ENCODE assay signal across 29 cellular contexts in the genomic region with DNA sequence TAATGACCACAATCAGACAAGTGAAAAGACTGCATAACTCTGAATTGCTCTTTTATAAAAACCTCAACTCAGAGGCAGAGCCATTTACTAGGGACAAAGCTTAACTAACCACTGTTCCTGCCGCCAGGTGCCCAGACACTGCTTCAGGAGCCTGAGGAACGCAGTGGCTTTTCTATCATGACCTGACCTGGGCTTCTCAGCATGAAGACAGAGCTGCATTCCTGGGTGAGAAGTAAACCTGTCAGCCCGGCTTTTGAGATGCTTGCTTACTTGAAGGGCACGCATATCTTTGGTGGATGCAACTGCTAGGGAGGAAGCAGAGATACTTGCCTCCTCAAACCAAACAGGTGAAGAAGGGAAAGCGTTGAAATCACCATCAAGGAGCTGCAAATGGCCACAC. TPM values are rescaled to one million over a fixed set of nuclear protein-coding genes. Genes with fewer than 3 reads are reported as not detected.
DNase-seq lines count a peak whose midpoint lies in the region; ATAC-seq, FAIRE-seq and TF ChIP-seq lines count a peak whose summit lies in the region.
"Had no signal": no experiment of that assay in that cellular context is flagged by ENCODE, and none has a peak within 500 bp of the region (broad histone marks: within the 10 kb centered on the region; RNA-seq: fewer than 3 reads in every experiment).

No MANE protein-coding gene starts in this region.

- H3K27me3 Mint-ChIP-seq in type B pancreatic cell: no peaks in the 10 kb centered on the region

- CTCF ChIA-PET in H1 (lab: Charles Lee; ENCODE audit: partially characterized antibody): interaction anchor here (0.6 to 6.1 kb wide), 25 partner anchors 9 to 220 kb away, joined by 3 to 37 read pairs (median 4); a partner anchor contains a TSS

- H3K27ac ChIP-seq in H1 (ENCODE audit: low read depth, low read length) (no peak overlapping the region), psoas muscle (no peak overlapping the region)
- H3K27ac ChIP-seq: 22Rv1; BLaER1 treated with 17β-estradiol and CSF1 and Interleukin-3, amounts not matched to agents 10 nM and 100 nM; SJSA1 had no signal

- no peaks in the 10 kb centered on the region for H3K4me1 Mint-ChIP-seq in type B pancreatic cell (ENCODE audit: unreplicated experiment)

- H3K36me3 ChIP-seq in H1 (ENCODE audit: control insufficient read depth in 2 of 4, insufficient read depth in 4 of 4, low read length in 3 of 4) (no peaks in the 10 kb centered on the region), psoas muscle (ENCODE audit: insufficient read depth in 1 of 2, low read depth in 1 of 2) (no peaks in the 10 kb centered on the region)
- H3K36me3 ChIP-seq: BLaER1 treated with 17β-estradiol and CSF1 and Interleukin-3, amounts not matched to agents 10 nM and 100 nM; SJSA1 had no signal

- H2BK120ac ChIP-seq in H1 (replicated peaks; ENCODE audit: low read depth, low read length): no peak overlapping the region

- no peak for TF ChIP-seq POLR2A in H1 (IDR thresholded peaks at IDR 0.05; ENCODE audit: control extremely low read depth in 1 of 2, low read depth in 2 of 2, low read length in 2 of 2)

- H3K4ac ChIP-seq in H1 (replicated peaks; ENCODE audit: insufficient read length, low read depth, low read length): no peak overlapping the region

- no peak overlapping the region for H2BK20ac ChIP-seq in H1 (ENCODE audit: low read length)

- TF ChIP-seq CTCF in H1 (IDR thresholded peaks at IDR 0.05; ENCODE audit: control extremely low read depth in 1 of 3, insufficient read depth in 1 of 3, low read depth in 1 of 3, low read length in 3 of 3) (no peak), type B pancreatic cell (conservative IDR thresholded peaks at IDR 0.05) (no peak), psoas muscle (IDR thresholded peaks at IDR 0.05) (no peak)

- ATAC-seq in sciatic nerve: no peak
- ATAC-seq in psoas muscle: no peak
- ATAC-seq: HepG2, Right ventricle myocardium inferior had no signal

- WGBS in H1 (ENCODE audit: extremely low coverage in 1 of 2, insufficient coverage in 1 of 2, insufficient read length in 1 of 2, insufficient replicate concordance in 2 of 2, low coverage in 1 of 2, low lambda C conversion rate in 2 of 2, missing lambda C conversion rate in 1 of 2), 2 experiments: 44% methylated on average over 5 of the region's 5 CpGs; no CpG with 5 or more reads in 1 of the 2 experiments
- WGBS in psoas muscle, 3 donors: 69 to 73% (median 70%) methylated on average over 5 of the region's 5 CpGs

- peak; percentile 55 for FAIRE-seq in H1 (lab: Jason Lieb, UNC)
- FAIRE-seq: GM12891, HepG2, RCC 7860 had no signal

- no peaks in the 10 kb centered on the region for H4K20me1 ChIP-seq in H1 (replicated peaks in 1 of 2; ENCODE audit: control insufficient read depth in 1 of 2, insufficient read depth in 2 of 2, low read length in 2 of 2)
- H4K20me1 ChIP-seq: BLaER1 treated with 17β-estradiol and CSF1 and Interleukin-3, amounts not matched to agents 10 nM and 100 nM had no signal

- H4K5ac ChIP-seq in H1 (ENCODE audit: insufficient read length, low read depth, low read length): no peak overlapping the region

- POLR2A ChIA-PET in H1 (lab: Charles Lee; ENCODE audit: partially characterized antibody): interaction anchor here (0.6 to 3.4 kb wide), 4 partner anchors 12 to 105 kb away, joined by 3 to 21 read pairs (median 4); a partner anchor contains a TSS

- peak overlapping the region; percentile 18 to 22; a peak in 2 of 4 replicates for H3K4me2 ChIP-seq in H1 (ENCODE audit: insufficient read depth in 1 of 2, low read depth in 2 of 2, low read length in 2 of 2)
- H3K4me2 ChIP-seq: BLaER1 treated with 17β-estradiol and CSF1 and Interleukin-3, amounts not matched to agents 10 nM and 100 nM had no signal

- peak; percentile 5 for DNase-seq in NCI-H2227 (lab: John Stamatoyannopoulos, UW; ENCODE audit: unreplicated experiment)
- DNase-seq in NCI-H2227 treated with DMSO at 0.1 percent for 48 hours (lab: John Stamatoyannopoulos, UW): no peak
- no peak for DNase-seq in H1 (ENCODE audit: low read depth in 1 of 2, low spot score in 2 of 2)
- peak; percentile 39 for DNase-seq in iPS-NIHi11 (ENCODE audit: low spot score)
- DNase-seq in type B pancreatic cell (ENCODE audit: extremely low spot score, unreplicated experiment): no peak
- no peak for DNase-seq in sciatic nerve (ENCODE audit: low spot score)
- DNase-seq in psoas muscle: no peak
- no peak for DNase-seq in SKM-1 (lab: John Stamatoyannopoulos, UW; ENCODE audit: unreplicated experiment)
- DNase-seq: CD4-positive, alpha-beta memory T cell; DND-41; KG1; NCI-H1092; NCI-H1436; NCI-H187 treated with DMSO at 0.1 percent for 48 hours; NCI-H226; NCI-H510A treated with DMSO at 0.1 percent for 48 hours; NCI-H774; NK-92 treated with Interleukin-12 subunit alpha and Interleukin-12 subunit beta, amount 100 ng/mL, for 24 hours had no signal

- H3K18ac ChIP-seq in H1 (ENCODE audit: extremely low read depth, low read length): no peak overlapping the region; the same call in 1 of the 2 replicates

- no peak overlapping the region for H3K9ac ChIP-seq in H1 (replicated peaks in 1 of 4; ENCODE audit: extremely low read depth in 1 of 4, low read depth in 3 of 4, low read length in 3 of 4)
- H3K9ac ChIP-seq: BLaER1 treated with 17β-estradiol and CSF1 and Interleukin-3, amounts not matched to agents 10 nM and 100 nM had no signal

- no peaks in the 10 kb centered on the region; the same call in 1 of the 2 replicates for H3K23me2 ChIP-seq in H1 (ENCODE audit: low read depth, low read length)

- H3K56ac ChIP-seq in H1 (replicated peaks; ENCODE audit: insufficient read length, low read depth, low read length): no peak overlapping the region

- H3K79me1 ChIP-seq in H1 (ENCODE audit: low read depth, low read length): no peaks in the 10 kb centered on the region

- H4K91ac ChIP-seq in H1 (replicated peaks; ENCODE audit: insufficient read length, low read length): no peak overlapping the region

- no peak for TF ChIP-seq RAD21 in H1 (IDR thresholded peaks at IDR 0.05 in 1 of 2, conservative IDR thresholded peaks at IDR 0.05 in 1 of 2; ENCODE audit: low read depth in 2 of 2, low read length in 2 of 2)

- intact Hi-C loops in sciatic nerve (cut with DNase I): no loop called here
- intact Hi-C loops in psoas muscle (cut with DNase I): loop anchor here in 1 of 2 donors (5.0 kb wide), 1 partner anchor 105 kb away; a partner anchor contains a TSS

- H2BK12ac ChIP-seq in H1 (ENCODE audit: low read depth, low read length): no peak overlapping the region

- no peak overlapping the region for H3K4me3 Mint-ChIP-seq in type B pancreatic cell
- H3K4me3 Mint-ChIP-seq: CD4-positive, alpha-beta memory T cell had no signal

- peak overlapping the region; percentile 36; the same call in 1 of the 2 replicates for H2AFZ ChIP-seq in H1 (ENCODE audit: low read length)

- H3K36me3 Mint-ChIP-seq in type B pancreatic cell: no peaks in the 10 kb centered on the region
- H3K36me3 Mint-ChIP-seq: CD4-positive, alpha-beta memory T cell had no signal

- H4K8ac ChIP-seq in H1 (ENCODE audit: extremely low read depth, insufficient read depth, low read length): no peak overlapping the region

- H3K4me1 ChIP-seq in H1 (replicated peaks in 1 of 4; ENCODE audit: control insufficient read depth in 3 of 4, insufficient read depth in 4 of 4, low read length in 3 of 4) (peaks cover 2 to 5% (median 4%) of the 10 kb centered on the region in 4 experiments; a peak in 5 of 7 replicates), psoas muscle (no peaks in the 10 kb centered on the region)
- H3K4me1 ChIP-seq: Caco-2, SJSA1 had no signal

- H3K9me3 ChIP-seq in H1 (ENCODE audit: insufficient read depth in 2 of 2, low read depth in 1 of 2, low read length in 1 of 2) (no peaks in the 10 kb centered on the region), psoas muscle (no peaks in the 10 kb centered on the region)
- H3K9me3 ChIP-seq: BLaER1 treated with 17β-estradiol and CSF1 and Interleukin-3, amounts not matched to agents 10 nM and 100 nM; Caco-2; SJSA1 had no signal

- H2BK5ac ChIP-seq in H1 (ENCODE audit: low read depth, low read length): no peak overlapping the region

- H2BK15ac ChIP-seq in H1 (ENCODE audit: low read length): no peak overlapping the region

- H3K9me3 Mint-ChIP-seq in type B pancreatic cell: no peaks in the 10 kb centered on the region
- H3K9me3 Mint-ChIP-seq: CD4-positive, alpha-beta memory T cell had no signal

- H3K14ac ChIP-seq in H1 (ENCODE audit: insufficient read length): no peak overlapping the region

- no peaks in the 10 kb centered on the region for H3K79me2 ChIP-seq in H1 (ENCODE audit: control insufficient read depth in 1 of 2, insufficient read depth in 2 of 2, low read length in 2 of 2)

- H3K27ac Mint-ChIP-seq in type B pancreatic cell: peak overlapping the region; percentile 9

- no peak overlapping the region for H3K23ac ChIP-seq in H1 (ENCODE audit: insufficient read length)

- H3K27me3 ChIP-seq in H1 (replicated peaks in 1 of 4; ENCODE audit: control insufficient read depth in 3 of 4, extremely low read depth in 1 of 4, insufficient read depth in 3 of 4, low read length in 3 of 4): no peaks in the 10 kb centered on the region
- H3K27me3 ChIP-seq in psoas muscle (ENCODE audit: insufficient read depth in 3 of 3, low read length in 2 of 3): peaks cover 0 to 1% (median 0%) of the 10 kb centered on the region in 3 donors
- H3K27me3 ChIP-seq: BLaER1 treated with 17β-estradiol and CSF1 and Interleukin-3, amounts not matched to agents 10 nM and 100 nM; SJSA1 had no signal

- no peak overlapping the region for H3K4me3 ChIP-seq in H1 (ENCODE audit: extremely low read depth in 1 of 4, insufficient read depth in 2 of 4, low read depth in 3 of 4, low read length in 4 of 4)
- H3K4me3 ChIP-seq in psoas muscle: no peak overlapping the region
- H3K4me3 ChIP-seq: BLaER1 treated with 17β-estradiol and CSF1 and Interleukin-3, amounts not matched to agents 10 nM and 100 nM; SJSA1 had no signal

- no peak for TF ChIP-seq EP300 in H1 (IDR thresholded peaks at IDR 0.05; ENCODE audit: borderline replicate concordance in 1 of 2, low read depth in 2 of 2, low read length in 2 of 2)

- H2AK5ac ChIP-seq in H1 (ENCODE audit: low read depth, low read length): no peak overlapping the region

RNA-seq across cellular contexts. Expression of a gene that starts 7.9 kb away (rescaled TPM):
- total RNA-seq in H1 (2021; fragmentation: NEBNext Ultra II Directional; extraction: Animal tissue kit (Norgen Biotek cat#: 25700)): not detected in 2 replicates
- polyA plus RNA-seq in H1 (2011; rRNA removed) (not detected in 2 replicates), psoas muscle (under 1 TPM in 1 of 3 donors, not detected in 2; 0.01 TPM)
- not detected for polyA plus RNA-seq in H1 (2011; cell fraction: cytosol; rRNA removed)
- not detected for polyA plus RNA-seq in H1 (2011; cell fraction: nucleus; rRNA removed)
- polyA plus RNA-seq in H1 (2012, experiment 1 of 2): not detected in 4 replicates
- polyA plus RNA-seq in H1 (2012, experiment 2 of 2): not detected
- polyA plus RNA-seq in H1 (2013, experiment 1 of 2): not detected
- polyA plus RNA-seq in H1 (2013, experiment 2 of 2): not detected
- polyA minus RNA-seq in H1 (2011; rRNA and poly(A)+ RNA removed): not detected in 2 replicates
- polyA minus RNA-seq in H1 (2011; cell fraction: cytosol; rRNA and poly(A)+ RNA removed): not detected
- not detected for polyA minus RNA-seq in H1 (2011; cell fraction: nucleus; rRNA and poly(A)+ RNA removed)
- total RNA-seq in type B pancreatic cell (ENCODE audit: low replicate concordance) (1.4 and 1.7 TPM in 2 replicates), sciatic nerve (not detected), psoas muscle (not detected)
- total RNA-seq: CD4-positive, alpha-beta memory T cell; G401; H4; HepG2; OCI-LY7; Right ventricle myocardium inferior; SJSA1 had no signal
- polyA plus RNA-seq: CD4-positive, alpha-beta memory T cell; HepG2 had no signal

RNA-seq across cellular contexts. Expression of a gene that starts 49.2 kb away (rescaled TPM):
- 3.3 and 4.6 TPM in 2 replicates for total RNA-seq in H1 (2021; fragmentation: NEBNext Ultra II Directional; extraction: Animal tissue kit (Norgen Biotek cat#: 25700))
- polyA plus RNA-seq in H1 (2011; rRNA removed) (3.0 and 4.1 TPM in 2 replicates), psoas muscle (1 to 10 TPM in 1 of 3 donors, under 1 TPM in 2; 0.23 to 1.7 (median 0.26) TPM)
- 4.9 TPM for polyA plus RNA-seq in H1 (2011; cell fraction: cytosol; rRNA removed)
- 3.2 TPM for polyA plus RNA-seq in H1 (2011; cell fraction: nucleus; rRNA removed)
- polyA plus RNA-seq in H1 (2012, experiment 1 of 2): 3.1 to 5.3 TPM (median 3.7 TPM) in 4 replicates
- 0.83 TPM for polyA plus RNA-seq in H1 (2012, experiment 2 of 2)
- 2.7 TPM for polyA plus RNA-seq in H1 (2013, experiment 1 of 2)
- 3.0 TPM for polyA plus RNA-seq in H1 (2013, experiment 2 of 2)
- polyA minus RNA-seq in H1 (2011; rRNA and poly(A)+ RNA removed): 2.1 and 5.4 TPM in 2 replicates
- polyA minus RNA-seq in H1 (2011; cell fraction: cytosol; rRNA and poly(A)+ RNA removed): 3.2 TPM
- polyA minus RNA-seq in H1 (2011; cell fraction: nucleus; rRNA and poly(A)+ RNA removed): 8.2 TPM
- total RNA-seq in type B pancreatic cell (ENCODE audit: low replicate concordance) (2.7 and 4.0 TPM in 2 replicates), sciatic nerve (4.7 TPM), psoas muscle (under 1 TPM; 0.26 to 0.69 (median 0.49) TPM)
- total RNA-seq: Caco-2, G401, HepG2, SJSA1 had no signal
- polyA plus RNA-seq: HepG2 had no signal

RNA-seq across cellular contexts. Expression of a gene that starts 49.2 kb away (rescaled TPM):
- total RNA-seq in H1 (2021; fragmentation: NEBNext Ultra II Directional; extraction: Animal tissue kit (Norgen Biotek cat#: 25700)): not detected in 2 replicates
- polyA plus RNA-seq in H1 (2011; rRNA removed): 0.08 and 0.14 TPM in 2 replicates
- polyA plus RNA-seq in H1 (2011; cell fraction: cytosol; rRNA removed): 0.10 TPM
- 0.17 TPM for polyA plus RNA-seq in H1 (2011; cell fraction: nucleus; rRNA removed)
- polyA plus RNA-seq in H1 (2012, experiment 1 of 2): 0.17 TPM in 1 of 4 replicates, not detected in the others
- not detected for polyA plus RNA-seq in H1 (2012, experiment 2 of 2)
- polyA plus RNA-seq in H1 (2013, experiment 1 of 2): 0.04 TPM
- 0.07 TPM for polyA plus RNA-seq in H1 (2013, experiment 2 of 2)
- 0.25 TPM in 1 of 2 replicates, not detected in the other for polyA minus RNA-seq in H1 (2011; rRNA and poly(A)+ RNA removed)
- not detected for polyA minus RNA-seq in H1 (2011; cell fraction: cytosol; rRNA and poly(A)+ RNA removed)
- not detected for polyA minus RNA-seq in H1 (2011; cell fraction: nucleus; rRNA and poly(A)+ RNA removed)
- not detected in 2 replicates for total RNA-seq in type B pancreatic cell (ENCODE audit: low replicate concordance)
- total RNA-seq in sciatic nerve: not detected
- total RNA-seq in psoas muscle: not detected
- under 1 TPM in 1 of 3 donors, not detected in 2; 0.01 TPM for polyA plus RNA-seq in psoas muscle
- total RNA-seq: Caco-2; CD4-positive, alpha-beta memory T cell; G401; H4; HepG2; Right ventricle myocardium inferior; SJSA1 had no signal
- polyA plus RNA-seq: CD4-positive, alpha-beta memory T cell; HepG2 had no signal

RNA-seq across cellular contexts. Expression of a gene that starts 49.5 kb away (rescaled TPM):
- not detected in 2 replicates for total RNA-seq in H1 (2021; fragmentation: NEBNext Ultra II Directional; extraction: Animal tissue kit (Norgen Biotek cat#: 25700))
- polyA plus RNA-seq in H1 (2011; rRNA removed) (not detected in 2 replicates), psoas muscle (not detected)
- polyA plus RNA-seq in H1 (2011; cell fraction: cytosol; rRNA removed): not detected
- not detected for polyA plus RNA-seq in H1 (2011; cell fraction: nucleus; rRNA removed)
- not detected in 4 replicates for polyA plus RNA-seq in H1 (2012, experiment 1 of 2)
- polyA plus RNA-seq in H1 (2012, experiment 2 of 2): not detected
- not detected for polyA plus RNA-seq in H1 (2013, experiment 1 of 2)
- polyA plus RNA-seq in H1 (2013, experiment 2 of 2): not detected
- not detected in 2 replicates for polyA minus RNA-seq in H1 (2011; rRNA and poly(A)+ RNA removed)
- not detected for polyA minus RNA-seq in H1 (2011; cell fraction: cytosol; rRNA and poly(A)+ RNA removed)
- polyA minus RNA-seq in H1 (2011; cell fraction: nucleus; rRNA and poly(A)+ RNA removed): not detected
- total RNA-seq in type B pancreatic cell (ENCODE audit: low replicate concordance) (not detected in 2 replicates), sciatic nerve (not detected), psoas muscle (not detected)
- total RNA-seq: Caco-2; CD4-positive, alpha-beta memory T cell; G401; H4; HepG2; Right ventricle myocardium inferior; SJSA1 had no signal
- polyA plus RNA-seq: CD4-positive, alpha-beta memory T cell; HepG2 had no signal

Comparison
In these comparisons a context has a peak if more than half of its experiments do, and no peak if none do; other contexts are left out.
1. DNase-seq: peak in NCI-H2227 (single experiment) and iPS-NIHi11 (single experiment); none in NCI-H2227 treated with DMSO at 0.1 percent for 48 hours (single experiment), H1 (0 of 2), type B pancreatic cell (single experiment), sciatic nerve (single experiment), psoas muscle (0 of 2) and SKM-1 (single experiment).